Comparison of ENCODE assay signal across 2 cellular contexts in genomic region chr2:35688298-35688697, GRCh38.
TF ChIP-seq lines count a peak whose summit lies in the region.

No MANE protein-coding gene starts in this region.

TF ChIP-seq in HepG2, 621 proteins besides CTCF, POLR2A, EP300 and RAD21 (continued from another document):
- peak; percentile 94 for TF ChIP-seq MNT (IDR thresholded peaks at IDR 0.05)
- 0 out of 2 replicates have a peak, but pooled peaks have one; percentile 49 for TF ChIP-seq USF2 (IDR thresholded peaks at IDR 0.05; ENCODE audit: low read depth, low read length)
- TF ChIP-seq USF2 (CRISPR knock-in tag; IDR thresholded peaks at IDR 0.05; ENCODE audit: borderline replicate concordance), result no peak
- no peak for TF ChIP-seq CHD4 (IDR thresholded peaks at IDR 0.05; ENCODE audit: borderline replicate concordance, low read length)
- no peak for TF ChIP-seq TAF15 (IDR thresholded peaks at IDR 0.05; ENCODE audit: low read depth, low read length, poor library complexity, severe bottlenecking)
- no peak for TF ChIP-seq ZNF597 (CRISPR knock-in tag; IDR thresholded peaks at IDR 0.05)
- TF ChIP-seq NFKBIZ (CRISPR knock-in tag; IDR thresholded peaks at IDR 0.05), result no peak
- no peak for TF ChIP-seq ZMYM3 (CRISPR knock-in tag; IDR thresholded peaks at IDR 0.05)
- TF ChIP-seq ZFP36L1 (CRISPR knock-in tag; IDR thresholded peaks at IDR 0.05), result no peak
- no peak for TF ChIP-seq ZNF746 (CRISPR knock-in tag; IDR thresholded peaks at IDR 0.05)
TF ChIP-seq in HepG2: peak in this region for 3.

TF ChIP-seq in K562, 482 proteins besides CTCF, POLR2A, EP300 and RAD21 (continued from another document):
- TF ChIP-seq TFE3 (CRISPR knock-in tag; IDR thresholded peaks at IDR 0.05), result peak; percentile 31
